ENCODE assay signal across 21 cellular contexts in genomic region chr18:67916142-67916541, GRCh38.
DNase-seq lines count a peak whose midpoint lies in the region; ATAC-seq and TF ChIP-seq lines count a peak whose summit lies in the region.
"Had no signal": no experiment of that assay in that cellular context is flagged by ENCODE, and none has a peak within 500 bp of the region (broad histone marks: within the 10 kb centered on the region; RNA-seq: fewer than 3 reads in every experiment).

No MANE protein-coding gene starts in this region.

- H3K4me3 ChIP-seq in astrocyte of the cerebellum (ENCODE audit: low read depth, low read length) = no peak overlapping the region
- H3K4me3 ChIP-seq: ascending aorta, left lung had no signal

- H3K4me3 Mint-ChIP-seq in neural crest cell = no peak overlapping the region
- H3K4me3 Mint-ChIP-seq: activated CD4-positive, alpha-beta T cell treated with anti-CD3 and anti-CD28 coated beads for 36 hours; activated T-helper 1 cell treated with anti-CD3 and anti-CD28 coated beads, Interleukin-12 subunit alpha, Interleukin-12 subunit beta, Interleukin-2, Interleukin-4 antibody, amounts not matched to agents 30 ng/mL and 10 ng/mL and 1 ng/mL, durations not matched to agents 14 hours and 24 hours and 36 hours; CD14-positive monocyte; immature natural killer cell; nephron progenitor cell; stimulated activated memory B cell treated with anti-CD40 and anti-IgM and Interleukin-4, amounts not matched to agents 10 μg/mL and 1 μg/mL and 100 μg/mL, for 72 hours had no signal

- H3K4me1 Mint-ChIP-seq in neural crest cell = peaks cover 6% of the 10 kb centered on the region
- H3K4me1 Mint-ChIP-seq: activated CD4-positive, alpha-beta T cell treated with anti-CD3 and anti-CD28 coated beads for 36 hours; CD14-positive monocyte; immature natural killer cell; nephron progenitor cell; stimulated activated memory B cell treated with anti-CD40 and anti-IgM and Interleukin-4, amounts not matched to agents 10 μg/mL and 1 μg/mL and 100 μg/mL, for 72 hours had no signal

- ATAC-seq in HG02610 (IDR thresholded peaks at IDR 0.05; ENCODE audit: unreplicated experiment) (no peak), GM21528 (IDR thresholded peaks at IDR 0.05; ENCODE audit: low FRiP score, unreplicated experiment) (no peak)
- ATAC-seq: activated CD4-positive, alpha-beta T cell treated with anti-CD3 and anti-CD28 coated beads for 36 hours; activated naive CD4-positive, alpha-beta T cell treated with anti-CD3 and anti-CD28 coated beads, Interleukin-2, amount 50 U/mL, for 72 hours; left lung; stimulated activated memory B cell treated with anti-CD40 and anti-IgM and Interleukin-4, amounts not matched to agents 10 μg/mL and 1 μg/mL and 100 μg/mL, for 72 hours had no signal

- no peaks in the 10 kb centered on the region for H3K27me3 Mint-ChIP-seq in neural crest cell (ENCODE audit: low read depth)
- H3K27me3 Mint-ChIP-seq: activated CD4-positive, alpha-beta T cell treated with anti-CD3 and anti-CD28 coated beads for 36 hours; stimulated activated memory B cell treated with anti-CD40 and anti-IgM and Interleukin-4, amounts not matched to agents 10 μg/mL and 1 μg/mL and 100 μg/mL, for 72 hours had no signal

- in situ Hi-C loops in astrocyte of the cerebellum (cut with HindIII; ENCODE audit: low sequenced_read_pairs) = no loop called here

- TF ChIP-seq CTCF in astrocyte of the cerebellum (IDR thresholded peaks at IDR 0.05; ENCODE audit: low read depth, low read length, missing control alignments) (no peak), neural crest cell (conservative IDR thresholded peaks at IDR 0.05) (no peak)

- H3K36me3 Mint-ChIP-seq in neural crest cell (ENCODE audit: low read depth) = peaks cover 3% of the 10 kb centered on the region
- H3K36me3 Mint-ChIP-seq: activated naive CD4-positive, alpha-beta T cell treated with anti-CD3 and anti-CD28 coated beads, Interleukin-2, amount 50 U/mL, for 72 hours; CD14-positive monocyte; immature natural killer cell; stimulated activated memory B cell treated with anti-CD40 and anti-IgM and Interleukin-4, amounts not matched to agents 10 μg/mL and 1 μg/mL and 100 μg/mL, for 72 hours had no signal

- peak overlapping the region; percentile 45 for H3K27ac Mint-ChIP-seq in neural crest cell (ENCODE audit: unreplicated experiment)
- H3K27ac Mint-ChIP-seq: activated CD4-positive, alpha-beta T cell treated with anti-CD3 and anti-CD28 coated beads for 36 hours; activated naive CD4-positive, alpha-beta T cell treated with anti-CD3 and anti-CD28 coated beads, Interleukin-2, amount 50 U/mL, for 72 hours; activated T-helper 1 cell treated with anti-CD3 and anti-CD28 coated beads, Interleukin-12 subunit alpha, Interleukin-12 subunit beta, Interleukin-2, Interleukin-4 antibody, amounts not matched to agents 30 ng/mL and 10 ng/mL and 1 ng/mL, durations not matched to agents 14 hours and 24 hours and 36 hours; CD14-positive monocyte; immature natural killer cell; nephron progenitor cell; stimulated activated memory B cell treated with anti-CD40 and anti-IgM and Interleukin-4, amounts not matched to agents 10 μg/mL and 1 μg/mL and 100 μg/mL, for 72 hours had no signal

- DNase-seq in SHP77 treated with DMSO at 0.1 percent for 48 hours (lab: John Stamatoyannopoulos, UW) (peak; percentile 14), SHP77 (lab: John Stamatoyannopoulos, UW) (no peak), NCI-H2107 treated with DMSO at 0.1 percent for 48 hours (lab: John Stamatoyannopoulos, UW; ENCODE audit: unreplicated experiment) (peak; percentile 48), astrocyte of the cerebellum (ENCODE audit: low read depth) (peak; percentile 22), neural crest cell (ENCODE audit: low read depth, low spot score) (no peak), AG20443 (ENCODE audit: low spot score) (no peak)
- DNase-seq: activated CD4-positive, alpha-beta T cell treated with anti-CD3 and anti-CD28 coated beads for 36 hours; immature natural killer cell; left lung; midbrain; NCI-H187 treated with DMSO at 0.1 percent for 48 hours; nephron progenitor cell; stimulated activated CD4-positive, alpha-beta T cell treated with anti-CD3 and anti-CD28 coated beads, Interleukin-1b, Interleukin-23, amount 100 ng/mL, for 48 hours; T-helper 1 cell had no signal

- H3K9me3 Mint-ChIP-seq in neural crest cell = peaks cover 13% of the 10 kb centered on the region
- H3K9me3 Mint-ChIP-seq: activated T-helper 1 cell treated with anti-CD3 and anti-CD28 coated beads, Interleukin-12 subunit alpha, Interleukin-12 subunit beta, Interleukin-2, Interleukin-4 antibody, amounts not matched to agents 30 ng/mL and 10 ng/mL and 1 ng/mL, durations not matched to agents 14 hours and 24 hours and 36 hours; nephron progenitor cell had no signal

Comparison
In these comparisons a context has a peak if more than half of its experiments do, and no peak if none do; other contexts are left out.
1. DNase-seq: peak in SHP77 treated with DMSO at 0.1 percent for 48 hours (single experiment), NCI-H2107 treated with DMSO at 0.1 percent for 48 hours (single experiment) and astrocyte of the cerebellum (single experiment); none in SHP77 (0 of 2), neural crest cell (single experiment) and AG20443 (single experiment).